ENCODE assay signal across 12 cellular contexts in the genomic region with DNA sequence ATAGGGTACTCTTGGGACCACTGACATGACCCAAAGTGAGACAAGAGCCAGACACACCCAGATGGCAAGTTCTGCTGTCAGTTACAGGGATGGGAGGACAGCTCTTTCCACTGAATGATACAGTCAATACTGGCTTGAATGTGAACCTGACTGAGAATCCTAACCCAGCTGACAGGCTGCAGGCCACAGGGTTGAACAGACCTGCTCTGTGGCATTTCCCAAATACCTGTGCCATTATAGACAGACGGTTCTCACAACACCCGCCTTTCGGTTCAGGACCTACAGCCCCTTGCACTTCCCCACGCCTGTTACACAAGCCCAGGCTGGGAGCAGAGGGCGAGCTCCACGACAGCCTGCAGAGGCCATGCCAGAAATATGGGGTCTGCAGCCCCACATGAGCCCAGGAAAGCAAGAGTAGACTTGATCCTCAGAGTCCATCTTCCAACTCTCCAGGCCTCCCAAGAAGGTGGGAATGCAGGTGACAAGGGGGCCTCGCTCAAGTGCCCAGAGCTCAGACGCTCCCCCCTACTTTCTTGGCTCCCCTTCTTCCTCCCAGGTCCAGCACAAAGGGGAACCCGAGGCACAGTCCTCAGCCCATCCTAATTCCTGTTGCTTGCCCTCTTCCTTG.
DNase-seq lines count a peak whose midpoint lies in the region; ATAC-seq, FAIRE-seq and TF ChIP-seq lines count a peak whose summit lies in the region.
"Had no signal": no experiment of that assay in that cellular context is flagged by ENCODE, and none has a peak within 500 bp of the region (broad histone marks: within the 10 kb centered on the region; RNA-seq: fewer than 3 reads in every experiment).

No MANE protein-coding gene starts in this region.

- 81% methylated on average over 9 of the region's 9 CpGs for WGBS in A549 (ENCODE audit: missing lambda C conversion rate)
- WGBS in body of pancreas, 2 donors = 81 to 87% methylated on average over 3 to 9 of the region's 9 CpGs
- WGBS in neuronal stem cell (ENCODE audit: extremely low coverage in 2 of 2, insufficient read length in 2 of 2, insufficient replicate concordance in 1 of 2), 2 donors = no CpG with 5 or more reads among the region's 9 CpGs

- no peak overlapping the region for H2AFZ ChIP-seq in neuronal stem cell (ENCODE audit: low read length)
- H2AFZ ChIP-seq: GM23248 had no signal

- H3K4me2 ChIP-seq in A549 (0 out of 3 replicates have a peak overlapping the region, but pooled peaks have one; percentile 0), neuronal stem cell (ENCODE audit: insufficient read depth, low read length, poor library complexity, severe bottlenecking) (no peak overlapping the region)

- H3K36me3 ChIP-seq in body of pancreas (replicated peaks in 1 of 2; ENCODE audit: insufficient read depth in 1 of 2, low read depth in 2 of 2) = no peaks in the 10 kb centered on the region
- H3K36me3 ChIP-seq in neuronal stem cell (replicated peaks in 1 of 2; ENCODE audit: control insufficient read depth in 2 of 2, insufficient read depth in 2 of 2, low read length in 2 of 2) = no peaks in the 10 kb centered on the region
- H3K36me3 ChIP-seq: BE2C had no signal

- no peak for TF ChIP-seq EP300 in A549 (IDR thresholded peaks at IDR 0.05)

- TF ChIP-seq RAD21 in A549 (conservative IDR thresholded peaks at IDR 0.05 in 1 of 2, IDR thresholded peaks at IDR 0.05 in 1 of 2) = no peak

- H3K4me3 ChIP-seq in A549 (no peak overlapping the region), body of pancreas (no peak overlapping the region), neuronal stem cell (ENCODE audit: low read length in 2 of 2) (no peak overlapping the region)
- H3K4me3 ChIP-seq: GM23248 had no signal

- FAIRE-seq in A549 (lab: Jason Lieb, UNC) = no peak
- FAIRE-seq in GM19239 (lab: Jason Lieb, UNC) = peak; percentile 55

- intact Hi-C loops in body of pancreas (cut with DNase I) = no loop called here

- no peak for DNase-seq in A549 (ENCODE audit: low read depth in 1 of 2, low spot score in 1 of 2)
- no peak for DNase-seq in GM19239 (ENCODE audit: insufficient read length, low spot score)
- DNase-seq in body of pancreas = no peak
- DNase-seq in neuronal stem cell (ENCODE audit: low spot score) = no peak
- DNase-seq in cerebellar cortex (ENCODE audit: low spot score) = no peak
- DNase-seq in DMS 273 treated with DMSO at 0.1 percent for 48 hours (lab: John Stamatoyannopoulos, UW) = no peak
- no peak for DNase-seq in GDM1 (lab: John Stamatoyannopoulos, UW)
- DNase-seq: BE2C; CD8-positive, alpha-beta memory T cell; GM23248; NCI-H446; NCI-H748 treated with DMSO at 0.1 percent for 48 hours had no signal

- peak overlapping the region; percentile 95 for H3K14ac ChIP-seq in neuronal stem cell (ENCODE audit: low read length)

- H3K27me3 ChIP-seq in body of pancreas (no peaks in the 10 kb centered on the region), neuronal stem cell (ENCODE audit: control insufficient read depth in 3 of 3, insufficient read depth in 3 of 3, low read depth in 1 of 3, low read length in 3 of 3) (no peaks in the 10 kb centered on the region)
- H3K27me3 ChIP-seq: BE2C had no signal

- H2BK120ac ChIP-seq in neuronal stem cell (ENCODE audit: low read depth, low read length) = no peak overlapping the region

- no peak overlapping the region for H2BK5ac ChIP-seq in neuronal stem cell (ENCODE audit: low read length)

- no peak overlapping the region for H3K9ac ChIP-seq in neuronal stem cell (ENCODE audit: low read depth, low read length, poor library complexity)
- H3K9ac ChIP-seq: GM23248 had no signal

- no peaks in the 10 kb centered on the region for H3K9me3 ChIP-seq in A549
- no peaks in the 10 kb centered on the region for H3K9me3 ChIP-seq in body of pancreas
- no peaks in the 10 kb centered on the region for H3K9me3 ChIP-seq in neuronal stem cell (replicated peaks in 1 of 2; ENCODE audit: control insufficient read depth in 2 of 2, insufficient read depth in 1 of 2, low read depth in 1 of 2, low read length in 2 of 2)
- H3K9me3 ChIP-seq: BE2C had no signal

- H4K8ac ChIP-seq in neuronal stem cell (ENCODE audit: low read depth, low read length) = no peak overlapping the region

- no peaks in the 10 kb centered on the region for H3K79me1 ChIP-seq in neuronal stem cell (ENCODE audit: low read depth, low read length)

- POLR2A ChIA-PET in A549 (lab: Yijun Ruan, JAX) = no interaction called here

- TF ChIP-seq CTCF in A549 (IDR thresholded peaks at IDR 0.05) (no peak), body of pancreas (IDR thresholded peaks at IDR 0.05) (no peak)

- TF ChIP-seq POLR2A in A549 (IDR thresholded peaks at IDR 0.05; ENCODE audit: low read length) (no peak), body of pancreas (IDR thresholded peaks at IDR 0.05) (no peak)

- ATAC-seq in A549 = peak in 1 of 2 experiments; percentile 39; a peak in 4 of 6 replicates
- ATAC-seq in body of pancreas = peak; percentile 31

- H3K4ac ChIP-seq in neuronal stem cell (ENCODE audit: low read length) = no peak overlapping the region

- H3K4me1 ChIP-seq in A549 = peaks cover 76% of the 10 kb centered on the region
- peaks cover 18% of the 10 kb centered on the region for H3K4me1 ChIP-seq in body of pancreas
- H3K4me1 ChIP-seq in neuronal stem cell (ENCODE audit: control insufficient read depth in 2 of 2, insufficient read depth in 1 of 2, low read depth in 1 of 2, low read length in 2 of 2) = peaks cover 0 to 9% of the 10 kb centered on the region in 2 donors

- H2BK15ac ChIP-seq in neuronal stem cell (ENCODE audit: low read length) = no peak overlapping the region

- H3K27ac ChIP-seq in A549 = peak overlapping the region; percentile 20 to 41; a peak in 4 of 6 replicates
- no peak overlapping the region for H3K27ac ChIP-seq in body of pancreas
- H3K27ac ChIP-seq in neuronal stem cell (replicated peaks; ENCODE audit: low read length) = no peak overlapping the region
- H3K27ac ChIP-seq: GM23248 had no signal

- no peak overlapping the region for H3K23ac ChIP-seq in neuronal stem cell (ENCODE audit: low read depth, low read length, poor library complexity)

- no peak overlapping the region for H4K91ac ChIP-seq in neuronal stem cell (ENCODE audit: low read depth, low read length, poor library complexity)

- H2AK5ac ChIP-seq in neuronal stem cell (ENCODE audit: low read depth, low read length) = no peak overlapping the region

- H2BK12ac ChIP-seq in neuronal stem cell (ENCODE audit: low read length) = no peak overlapping the region

- CTCF ChIA-PET in A549 (lab: Yijun Ruan, JAX) = interaction anchor here (0.9 to 3.3 kb wide), 5 partner anchors 9 to 105 kb away, joined by 3 to 8 read pairs (median 4); no protein-coding TSS in a partner anchor

- H3K18ac ChIP-seq in neuronal stem cell (ENCODE audit: low read length) = peak overlapping the region; percentile 63

TF ChIP-seq in A549, 52 proteins besides CTCF, POLR2A, EP300 and RAD21:
- TF ChIP-seq HDAC2 (IDR thresholded peaks at IDR 0.05) = no peak

Comparison
In these comparisons a context has a peak if more than half of its experiments do, and no peak if none do; other contexts are left out.
1. H3K27ac ChIP-seq: peak in A549 (2 of 2); none in body of pancreas (0 of 4) and neuronal stem cell (single experiment).